Comparison of ENCODE assay signal across 1 cellular context in the genomic region with DNA sequence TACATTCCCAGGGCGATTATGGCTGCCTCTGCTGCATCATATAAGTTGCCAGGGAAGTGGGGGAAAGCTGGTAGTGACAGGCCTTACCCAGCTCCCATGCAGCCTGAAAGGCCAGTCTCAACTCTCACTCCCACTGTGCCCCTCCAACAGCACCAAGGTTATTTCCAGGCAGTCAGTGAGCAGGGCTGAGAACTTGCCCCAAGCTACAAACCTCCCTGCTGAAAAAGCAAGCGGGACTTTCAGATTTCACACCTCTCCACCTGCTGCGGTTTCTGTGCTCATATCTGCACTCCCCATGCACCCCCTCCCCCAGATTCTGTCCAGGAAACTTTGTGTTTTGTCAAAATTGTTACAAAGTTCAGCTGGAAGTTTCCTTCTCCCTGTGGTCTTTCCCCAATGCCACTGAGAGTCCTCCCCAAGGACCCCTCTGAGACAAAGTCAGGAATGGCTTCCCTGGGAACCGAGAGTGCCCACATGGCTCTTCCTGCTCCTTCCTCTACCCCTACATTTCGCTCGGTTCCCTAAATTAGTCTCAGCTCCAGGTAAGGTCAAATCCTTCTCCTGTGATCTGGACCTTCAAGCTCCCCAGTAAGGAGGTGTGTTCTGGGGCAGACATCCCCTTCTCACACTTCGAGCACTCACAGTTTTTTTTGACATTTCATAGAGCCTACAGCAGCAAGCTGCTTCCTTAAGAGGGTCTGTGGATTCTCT.
TF ChIP-seq lines count a peak whose summit lies in the region.

No MANE protein-coding gene starts in this region.

TF ChIP-seq in GM12878, 131 proteins besides CTCF, POLR2A, EP300 and RAD21 (continued from another document and continues in another):
- peak; percentile 54; the same call in 1 of the 2 replicates for TF ChIP-seq ATF2 (IDR thresholded peaks at IDR 0.05; ENCODE audit: low read length)
- TF ChIP-seq SMARCA5 (IDR thresholded peaks at IDR 0.05): no peak
- TF ChIP-seq YBX1 (IDR thresholded peaks at IDR 0.05): no peak
- TF ChIP-seq, protein P1, sequence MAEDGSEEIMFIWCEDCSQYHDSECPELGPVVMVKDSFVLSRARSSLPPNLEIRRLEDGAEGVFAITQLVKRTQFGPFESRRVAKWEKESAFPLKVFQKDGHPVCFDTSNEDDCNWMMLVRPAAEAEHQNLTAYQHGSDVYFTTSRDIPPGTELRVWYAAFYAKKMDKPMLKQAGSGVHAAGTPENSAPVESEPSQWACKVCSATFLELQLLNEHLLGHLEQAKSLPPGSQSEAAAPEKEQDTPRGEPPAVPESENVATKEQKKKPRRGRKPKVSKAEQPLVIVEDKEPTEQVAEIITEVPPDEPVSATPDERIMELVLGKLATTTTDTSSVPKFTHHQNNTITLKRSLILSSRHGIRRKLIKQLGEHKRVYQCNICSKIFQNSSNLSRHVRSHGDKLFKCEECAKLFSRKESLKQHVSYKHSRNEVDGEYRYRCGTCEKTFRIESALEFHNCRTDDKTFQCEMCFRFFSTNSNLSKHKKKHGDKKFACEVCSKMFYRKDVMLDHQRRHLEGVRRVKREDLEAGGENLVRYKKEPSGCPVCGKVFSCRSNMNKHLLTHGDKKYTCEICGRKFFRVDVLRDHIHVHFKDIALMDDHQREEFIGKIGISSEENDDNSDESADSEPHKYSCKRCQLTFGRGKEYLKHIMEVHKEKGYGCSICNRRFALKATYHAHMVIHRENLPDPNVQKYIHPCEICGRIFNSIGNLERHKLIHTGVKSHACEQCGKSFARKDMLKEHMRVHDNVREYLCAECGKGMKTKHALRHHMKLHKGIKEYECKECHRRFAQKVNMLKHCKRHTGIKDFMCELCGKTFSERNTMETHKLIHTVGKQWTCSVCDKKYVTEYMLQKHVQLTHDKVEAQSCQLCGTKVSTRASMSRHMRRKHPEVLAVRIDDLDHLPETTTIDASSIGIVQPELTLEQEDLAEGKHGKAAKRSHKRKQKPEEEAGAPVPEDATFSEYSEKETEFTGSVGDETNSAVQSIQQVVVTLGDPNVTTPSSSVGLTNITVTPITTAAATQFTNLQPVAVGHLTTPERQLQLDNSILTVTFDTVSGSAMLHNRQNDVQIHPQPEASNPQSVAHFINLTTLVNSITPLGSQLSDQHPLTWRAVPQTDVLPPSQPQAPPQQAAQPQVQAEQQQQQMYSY (CRISPR knock-in tag; IDR thresholded peaks at IDR 0.05): no peak
- no peak for TF ChIP-seq CHD4 (IDR thresholded peaks at IDR 0.05)
- peak; percentile 87; the same call in 1 of the 2 replicates for TF ChIP-seq PAX5 (IDR thresholded peaks at IDR 0.05; ENCODE audit: borderline replicate concordance, low read depth, low read length)
- TF ChIP-seq ETV6 (conservative IDR thresholded peaks at IDR 0.05 in 1 of 2, IDR thresholded peaks at IDR 0.05 in 1 of 2; ENCODE audit: borderline replicate concordance in 1 of 2, low read depth in 1 of 2): peak in 1 of 2 experiments; percentile 81; a peak in 2 of 4 replicates
- TF ChIP-seq ZNF274 (IDR thresholded peaks at IDR 0.05; ENCODE audit: insufficient read depth, insufficient read length): no peak
- peak; percentile 89 for TF ChIP-seq NR2F1 (conservative IDR thresholded peaks at IDR 0.05)
- peak; percentile 35; the same call in 1 of the 2 replicates for TF ChIP-seq NKRF (conservative IDR thresholded peaks at IDR 0.05)
- peak; percentile 60 for TF ChIP-seq ZNF24 (IDR thresholded peaks at IDR 0.05)
- TF ChIP-seq, protein P2, sequence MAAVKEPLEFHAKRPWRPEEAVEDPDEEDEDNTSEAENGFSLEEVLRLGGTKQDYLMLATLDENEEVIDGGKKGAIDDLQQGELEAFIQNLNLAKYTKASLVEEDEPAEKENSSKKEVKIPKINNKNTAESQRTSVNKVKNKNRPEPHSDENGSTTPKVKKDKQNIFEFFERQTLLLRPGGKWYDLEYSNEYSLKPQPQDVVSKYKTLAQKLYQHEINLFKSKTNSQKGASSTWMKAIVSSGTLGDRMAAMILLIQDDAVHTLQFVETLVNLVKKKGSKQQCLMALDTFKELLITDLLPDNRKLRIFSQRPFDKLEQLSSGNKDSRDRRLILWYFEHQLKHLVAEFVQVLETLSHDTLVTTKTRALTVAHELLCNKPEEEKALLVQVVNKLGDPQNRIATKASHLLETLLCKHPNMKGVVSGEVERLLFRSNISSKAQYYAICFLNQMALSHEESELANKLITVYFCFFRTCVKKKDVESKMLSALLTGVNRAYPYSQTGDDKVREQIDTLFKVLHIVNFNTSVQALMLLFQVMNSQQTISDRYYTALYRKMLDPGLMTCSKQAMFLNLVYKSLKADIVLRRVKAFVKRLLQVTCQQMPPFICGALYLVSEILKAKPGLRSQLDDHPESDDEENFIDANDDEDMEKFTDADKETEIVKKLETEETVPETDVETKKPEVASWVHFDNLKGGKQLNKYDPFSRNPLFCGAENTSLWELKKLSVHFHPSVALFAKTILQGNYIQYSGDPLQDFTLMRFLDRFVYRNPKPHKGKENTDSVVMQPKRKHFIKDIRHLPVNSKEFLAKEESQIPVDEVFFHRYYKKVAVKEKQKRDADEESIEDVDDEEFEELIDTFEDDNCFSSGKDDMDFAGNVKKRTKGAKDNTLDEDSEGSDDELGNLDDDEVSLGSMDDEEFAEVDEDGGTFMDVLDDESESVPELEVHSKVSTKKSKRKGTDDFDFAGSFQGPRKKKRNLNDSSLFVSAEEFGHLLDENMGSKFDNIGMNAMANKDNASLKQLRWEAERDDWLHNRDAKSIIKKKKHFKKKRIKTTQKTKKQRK (IDR thresholded peaks at IDR 0.05; ENCODE audit: low read depth, low read length): no peak
- peak; percentile 96 for TF ChIP-seq EED (IDR thresholded peaks at IDR 0.05; ENCODE audit: low read depth)
- TF ChIP-seq CBFB (IDR thresholded peaks at IDR 0.05; ENCODE audit: low read depth): peak; percentile 92; the same call in 1 of the 2 replicates
- TF ChIP-seq CBX3 (IDR thresholded peaks at IDR 0.05; ENCODE audit: borderline replicate concordance, low read depth): no peak
- no peak for TF ChIP-seq NRF1 (conservative IDR thresholded peaks at IDR 0.05; ENCODE audit: low read depth, low read length)
- TF ChIP-seq PAX8 (IDR thresholded peaks at IDR 0.05): no peak
- TF ChIP-seq MLLT1 (IDR thresholded peaks at IDR 0.05): peak; percentile 88
- peak; percentile 32; the same call in 1 of the 2 replicates for TF ChIP-seq POLR2AphosphoS5 (IDR thresholded peaks at IDR 0.05; ENCODE audit: low read length)
- no peak for TF ChIP-seq BRCA1 (IDR thresholded peaks at IDR 0.05; ENCODE audit: low read depth, low read length)
- peak; percentile 55; the same call in 1 of the 2 replicates for TF ChIP-seq ZSCAN29 (IDR thresholded peaks at IDR 0.05)
- TF ChIP-seq GATAD2B (conservative IDR thresholded peaks at IDR 0.05; ENCODE audit: low read depth): peak; percentile 92
- peak; percentile 84 for TF ChIP-seq TARDBP (IDR thresholded peaks at IDR 0.05; ENCODE audit: borderline replicate concordance)
- TF ChIP-seq MXI1 (IDR thresholded peaks at IDR 0.05; ENCODE audit: low read depth, low read length): no peak
- peak; percentile 80; the same call in 1 of the 2 replicates for TF ChIP-seq FOXM1 (IDR thresholded peaks at IDR 0.05; ENCODE audit: low read depth, low read length)
- peak; percentile 94 for TF ChIP-seq RELA (IDR thresholded peaks at IDR 0.05; ENCODE audit: borderline replicate concordance, partially characterized antibody)
- TF ChIP-seq E4F1 (IDR thresholded peaks at IDR 0.05; ENCODE audit: borderline replicate concordance, partially characterized antibody): no peak
- TF ChIP-seq NFIC (IDR thresholded peaks at IDR 0.05; ENCODE audit: low read depth, low read length): peak; percentile 87
- TF ChIP-seq ELK1 (IDR thresholded peaks at IDR 0.05; ENCODE audit: low read depth, low read length): no peak
- peak; percentile 99 for TF ChIP-seq DPF2 (IDR thresholded peaks at IDR 0.05)
- peak; percentile 19; the same call in 1 of the 2 replicates for TF ChIP-seq SMC3 (IDR thresholded peaks at IDR 0.05; ENCODE audit: borderline replicate concordance, low read length)
- TF ChIP-seq, protein P3, sequence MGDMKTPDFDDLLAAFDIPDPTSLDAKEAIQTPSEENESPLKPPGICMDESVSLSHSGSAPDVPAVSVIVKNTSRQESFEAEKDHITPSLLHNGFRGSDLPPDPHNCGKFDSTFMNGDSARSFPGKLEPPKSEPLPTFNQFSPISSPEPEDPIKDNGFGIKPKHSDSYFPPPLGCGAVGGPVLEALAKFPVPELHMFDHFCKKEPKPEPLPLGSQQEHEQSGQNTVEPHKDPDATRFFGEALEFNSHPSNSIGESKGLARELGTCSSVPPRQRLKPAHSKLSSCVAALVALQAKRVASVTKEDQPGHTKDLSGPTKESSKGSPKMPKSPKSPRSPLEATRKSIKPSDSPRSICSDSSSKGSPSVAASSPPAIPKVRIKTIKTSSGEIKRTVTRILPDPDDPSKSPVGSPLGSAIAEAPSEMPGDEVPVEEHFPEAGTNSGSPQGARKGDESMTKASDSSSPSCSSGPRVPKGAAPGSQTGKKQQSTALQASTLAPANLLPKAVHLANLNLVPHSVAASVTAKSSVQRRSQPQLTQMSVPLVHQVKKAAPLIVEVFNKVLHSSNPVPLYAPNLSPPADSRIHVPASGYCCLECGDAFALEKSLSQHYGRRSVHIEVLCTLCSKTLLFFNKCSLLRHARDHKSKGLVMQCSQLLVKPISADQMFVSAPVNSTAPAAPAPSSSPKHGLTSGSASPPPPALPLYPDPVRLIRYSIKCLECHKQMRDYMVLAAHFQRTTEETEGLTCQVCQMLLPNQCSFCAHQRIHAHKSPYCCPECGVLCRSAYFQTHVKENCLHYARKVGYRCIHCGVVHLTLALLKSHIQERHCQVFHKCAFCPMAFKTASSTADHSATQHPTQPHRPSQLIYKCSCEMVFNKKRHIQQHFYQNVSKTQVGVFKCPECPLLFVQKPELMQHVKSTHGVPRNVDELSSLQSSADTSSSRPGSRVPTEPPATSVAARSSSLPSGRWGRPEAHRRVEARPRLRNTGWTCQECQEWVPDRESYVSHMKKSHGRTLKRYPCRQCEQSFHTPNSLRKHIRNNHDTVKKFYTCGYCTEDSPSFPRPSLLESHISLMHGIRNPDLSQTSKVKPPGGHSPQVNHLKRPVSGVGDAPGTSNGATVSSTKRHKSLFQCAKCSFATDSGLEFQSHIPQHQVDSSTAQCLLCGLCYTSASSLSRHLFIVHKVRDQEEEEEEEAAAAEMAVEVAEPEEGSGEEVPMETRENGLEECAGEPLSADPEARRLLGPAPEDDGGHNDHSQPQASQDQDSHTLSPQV (IDR thresholded peaks at IDR 0.05): no peak
- TF ChIP-seq RBBP5 (conservative IDR thresholded peaks at IDR 0.05): no peak
- peak; percentile 88 for TF ChIP-seq BCL11A (IDR thresholded peaks at IDR 0.05; ENCODE audit: low read depth, low read length)
